Comparison of ENCODE assay signal across 8 cellular contexts in genomic region chr19:11088508-11089253, GRCh38. TPM values are rescaled to one million over a fixed set of nuclear protein-coding genes. Genes with fewer than 3 reads are reported as not detected.
DNase-seq lines count a peak whose midpoint lies in the region; FAIRE-seq and TF ChIP-seq lines count a peak whose summit lies in the region.

No MANE protein-coding gene starts in this region.

- TF ChIP-seq CTCF in GM12875 (IDR thresholded peaks at IDR 0.05; ENCODE audit: borderline replicate concordance, insufficient read depth, low read depth, low read length): no peak
- no peak for TF ChIP-seq CTCF in SU-DHL-6 (IDR thresholded peaks at IDR 0.05; ENCODE audit: insufficient read depth, low read length, poor library complexity, severe bottlenecking)
- no peak for TF ChIP-seq CTCF in fibroblast of lung (conservative IDR thresholded peaks at IDR 0.05 in 1 of 2, IDR thresholded peaks at IDR 0.05 in 1 of 2; ENCODE audit: low read depth in 1 of 2, low read length in 2 of 2)
- TF ChIP-seq CTCF in osteoblast (IDR thresholded peaks at IDR 0.05; ENCODE audit: extremely low read depth, low read depth, low read length): no peak

- peak overlapping the region; percentile 91 for H3K27ac ChIP-seq in SU-DHL-6 (ENCODE audit: low read depth, low read length)
- peak overlapping the region; percentile 99 for H3K27ac ChIP-seq in fibroblast of lung (ENCODE audit: insufficient read depth, low read length)
- peak overlapping the region; percentile 92 for H3K27ac ChIP-seq in osteoblast (ENCODE audit: low read depth, low read length)

- DNase-seq in fibroblast of lung (ENCODE audit: low read depth in 2 of 2): peak in 1 of 2 donors; percentile 64
- peak; percentile 77 for DNase-seq in osteoblast (ENCODE audit: insufficient read length, low spot score, missing footprints)
- no peak for DNase-seq in GM12891 (ENCODE audit: insufficient read length, low spot score)
- no peak for DNase-seq in activated gamma-delta T cell treated with Interleukin-2 at 50 U/mL for 16 hours
- DNase-seq in hepatic stellate cell (ENCODE audit: low spot score): no peak
- no peak for DNase-seq in Kasumi-1 (lab: John Stamatoyannopoulos, UW)

- H3K9me3 ChIP-seq in SU-DHL-6 (ENCODE audit: insufficient read depth, low read length): no peaks in the 10 kb centered on the region
- no peaks in the 10 kb centered on the region for H3K9me3 ChIP-seq in fibroblast of lung (ENCODE audit: control insufficient read depth, insufficient read depth, low read depth, low read length)
- no peaks in the 10 kb centered on the region for H3K9me3 ChIP-seq in osteoblast (ENCODE audit: low read depth, low read length)

- H3K9ac ChIP-seq in SU-DHL-6 (ENCODE audit: low read length) (peak overlapping the region; percentile 83), fibroblast of lung (ENCODE audit: insufficient read depth, low read length) (peak overlapping the region; percentile 93)

- no peak for FAIRE-seq in GM12891 (lab: Jason Lieb, UNC)

- H3K27me3 ChIP-seq in SU-DHL-6 (ENCODE audit: low read length) (no peaks in the 10 kb centered on the region), fibroblast of lung (ENCODE audit: control insufficient read depth, insufficient read depth, low read length) (no peaks in the 10 kb centered on the region), osteoblast (ENCODE audit: insufficient read depth, low read length) (no peaks in the 10 kb centered on the region)

- H3K4me3 ChIP-seq in GM12875 (ENCODE audit: low read depth, low read length) (peak overlapping the region; percentile 72), SU-DHL-6 (ENCODE audit: insufficient read depth, low read length, poor library complexity, severe bottlenecking) (peak overlapping the region; percentile 73), fibroblast of lung (replicated peaks in 1 of 4; ENCODE audit: control extremely low read depth in 1 of 4, insufficient read depth in 1 of 4, low read depth in 3 of 4, low read length in 4 of 4) (peak overlapping the region; percentile 57 to 90 (median 78)), osteoblast (ENCODE audit: insufficient read depth, low read length) (peak overlapping the region; percentile 88)

- H4K20me1 ChIP-seq in SU-DHL-6 (ENCODE audit: low read depth, low read length) (peaks cover 11% of the 10 kb centered on the region; the same call in 1 of the 2 replicates), fibroblast of lung (ENCODE audit: control insufficient read depth, extremely low read depth, insufficient read depth, low read length) (peaks cover 2% of the 10 kb centered on the region), osteoblast (ENCODE audit: insufficient read depth, low read length) (peaks cover 8% of the 10 kb centered on the region)

- 0 out of 2 replicates have a peak, but pooled peaks cover 4% of the 10 kb centered on the region for H3K36me3 ChIP-seq in SU-DHL-6 (ENCODE audit: low read length)
- peaks cover 7% of the 10 kb centered on the region for H3K36me3 ChIP-seq in fibroblast of lung (ENCODE audit: control insufficient read depth, insufficient read depth, low read length)
- H3K36me3 ChIP-seq in osteoblast (ENCODE audit: insufficient read depth, low read length): peaks cover 10% of the 10 kb centered on the region

- no peak for TF ChIP-seq POLR2A in GM12891 (IDR thresholded peaks at IDR 0.05; ENCODE audit: low read depth, low read length)

- peaks cover 16% of the 10 kb centered on the region for H3K4me1 ChIP-seq in fibroblast of lung (ENCODE audit: control insufficient read depth, extremely low read depth, insufficient read depth, low read length)
- peaks cover 55% of the 10 kb centered on the region for H3K4me1 ChIP-seq in osteoblast (ENCODE audit: insufficient read depth, low read length)

- peaks cover 9% of the 10 kb centered on the region; the same call in 1 of the 2 replicates for H3F3A ChIP-seq in SU-DHL-6 (ENCODE audit: insufficient read depth)

- no peaks in the 10 kb centered on the region for H3K9me2 ChIP-seq in SU-DHL-6 (replicated peaks; ENCODE audit: insufficient read depth, low read length)

- H2AFZ ChIP-seq in SU-DHL-6 (ENCODE audit: low read depth, low read length, severe bottlenecking): no peak overlapping the region
- H2AFZ ChIP-seq in fibroblast of lung (ENCODE audit: low read length): no peak overlapping the region
- H2AFZ ChIP-seq in osteoblast (ENCODE audit: low read length): peak overlapping the region; percentile 71

- H3K4me2 ChIP-seq in SU-DHL-6 (ENCODE audit: low read depth, low read length, poor library complexity, severe bottlenecking) (peak overlapping the region; percentile 57), fibroblast of lung (ENCODE audit: extremely low read depth, insufficient read depth, low read length) (peak overlapping the region; percentile 91), osteoblast (ENCODE audit: insufficient read depth, low read length) (peak overlapping the region; percentile 98)

- H3K79me2 ChIP-seq in SU-DHL-6 (ENCODE audit: insufficient read depth, low read length): peaks cover 32% of the 10 kb centered on the region
- peaks cover 43% of the 10 kb centered on the region for H3K79me2 ChIP-seq in fibroblast of lung (ENCODE audit: control insufficient read depth, insufficient read depth, low read length)
- H3K79me2 ChIP-seq in osteoblast (ENCODE audit: insufficient read depth, low read length): peaks cover 31% of the 10 kb centered on the region

TF ChIP-seq in GM12891, 5 proteins besides CTCF, POLR2A, EP300 and RAD21:
- no peak for TF ChIP-seq SPI1 (IDR thresholded peaks at IDR 0.05; ENCODE audit: low read depth, low read length)

RNA-seq across cellular contexts. Expression of gene LDLR, which starts 0.6 kb away (rescaled TPM):
- total RNA-seq in fibroblast of lung (204 and 427 TPM in 2 replicates), osteoblast (313 and 326 TPM in 2 replicates)
- 187 and 210 TPM in 2 replicates for polyA plus RNA-seq in fibroblast of lung
- 185 and 192 TPM in 2 replicates for polyA plus RNA-seq in fibroblast of lung (2012)
- polyA minus RNA-seq in fibroblast of lung (ENCODE audit: low replicate concordance): 434 and 503 TPM in 2 replicates
- 10.6 TPM for polyA plus RNA-seq in GM12891 (2012; ENCODE audit: low read depth, missing spikeins)
